ENCODE assay signal across 8 cellular contexts in the genomic region with DNA sequence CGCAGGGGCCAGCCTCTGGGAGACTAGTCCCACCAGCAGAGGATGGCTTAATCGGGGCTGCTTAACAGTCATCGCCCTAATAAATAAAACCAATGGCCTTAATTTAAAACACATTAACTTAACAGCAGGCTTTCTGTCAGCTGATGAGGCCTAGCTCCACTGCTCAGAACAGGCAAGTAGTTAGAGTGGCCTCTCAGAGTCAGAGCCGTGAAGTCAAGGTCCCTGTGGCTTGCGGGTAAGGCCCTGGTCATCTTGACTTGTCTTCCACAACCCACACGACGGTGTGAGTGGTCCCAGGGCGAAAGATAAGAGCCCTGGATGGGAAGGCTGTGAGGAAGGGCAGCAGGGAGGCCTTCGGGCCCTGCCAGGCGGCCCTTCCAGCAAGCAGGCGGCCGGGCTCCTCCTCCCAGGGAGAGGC. TPM values are rescaled to one million over a fixed set of nuclear protein-coding genes. Genes with fewer than 3 reads are reported as not detected.
DNase-seq lines count a peak whose midpoint lies in the region; ATAC-seq and TF ChIP-seq lines count a peak whose summit lies in the region.

No MANE protein-coding gene starts in this region.

- DNase-seq in NCI-H2196 treated with DMSO at 0.1 percent for 48 hours (lab: John Stamatoyannopoulos, UW; ENCODE audit: unreplicated experiment) (peak; percentile 56), NCI-H2196 (lab: John Stamatoyannopoulos, UW; ENCODE audit: unreplicated experiment) (no peak), LNCaP clone FGC (ENCODE audit: low read depth) (no peak), caudate nucleus (lab: John Stamatoyannopoulos, UW) (peak in 1 of 61 donors; percentile 46), mesothelial cell of epicardium (ENCODE audit: low spot score in 2 of 2, unreplicated experiment in 2 of 2) (no peak), NOMO-1 treated with DMSO at 0.1 percent for 48 hours (lab: John Stamatoyannopoulos, UW; ENCODE audit: unreplicated experiment) (no peak)

- peak overlapping the region; percentile 64 for H3K4me3 ChIP-seq in LNCaP clone FGC (ENCODE audit: low read depth, low read length)

- H3K4me1 Mint-ChIP-seq in mesothelial cell of epicardium, result peaks cover 29% of the 10 kb centered on the region

- TF ChIP-seq CTCF in LNCaP clone FGC (IDR thresholded peaks at IDR 0.05; ENCODE audit: control insufficient read depth, extremely low read depth, insufficient read depth) (no peak), mesothelial cell of epicardium (IDR thresholded peaks at IDR 0.05; ENCODE audit: unreplicated experiment) (no peak)

- H3K36me3 Mint-ChIP-seq in mesothelial cell of epicardium, result no peaks in the 10 kb centered on the region

- peak overlapping the region; percentile 79 for H3K27ac ChIP-seq in caudate nucleus (ENCODE audit: low read depth, low read length)

- H3K27ac Mint-ChIP-seq in mesothelial cell of epicardium, result peak overlapping the region; percentile 90

- H3K4me3 Mint-ChIP-seq in mesothelial cell of epicardium, result peak overlapping the region; percentile 63

- no peaks in the 10 kb centered on the region for H3K27me3 Mint-ChIP-seq in mesothelial cell of epicardium (ENCODE audit: low read depth)

- H3K9me3 Mint-ChIP-seq in mesothelial cell of epicardium, result no peaks in the 10 kb centered on the region

- ATAC-seq in GM21447 (IDR thresholded peaks at IDR 0.05; ENCODE audit: unreplicated experiment) (no peak), HG03025 (IDR thresholded peaks at IDR 0.05; ENCODE audit: low FRiP score, unreplicated experiment) (no peak)

RNA-seq across cellular contexts. Expression of a gene that starts 11.8 kb away (rescaled TPM):
- 41.2 to 42.9 TPM (median 41.9 TPM) in 3 replicates for total RNA-seq in mesothelial cell of epicardium
